Comparison of ENCODE assay signal across 8 cellular contexts in the genomic region with DNA sequence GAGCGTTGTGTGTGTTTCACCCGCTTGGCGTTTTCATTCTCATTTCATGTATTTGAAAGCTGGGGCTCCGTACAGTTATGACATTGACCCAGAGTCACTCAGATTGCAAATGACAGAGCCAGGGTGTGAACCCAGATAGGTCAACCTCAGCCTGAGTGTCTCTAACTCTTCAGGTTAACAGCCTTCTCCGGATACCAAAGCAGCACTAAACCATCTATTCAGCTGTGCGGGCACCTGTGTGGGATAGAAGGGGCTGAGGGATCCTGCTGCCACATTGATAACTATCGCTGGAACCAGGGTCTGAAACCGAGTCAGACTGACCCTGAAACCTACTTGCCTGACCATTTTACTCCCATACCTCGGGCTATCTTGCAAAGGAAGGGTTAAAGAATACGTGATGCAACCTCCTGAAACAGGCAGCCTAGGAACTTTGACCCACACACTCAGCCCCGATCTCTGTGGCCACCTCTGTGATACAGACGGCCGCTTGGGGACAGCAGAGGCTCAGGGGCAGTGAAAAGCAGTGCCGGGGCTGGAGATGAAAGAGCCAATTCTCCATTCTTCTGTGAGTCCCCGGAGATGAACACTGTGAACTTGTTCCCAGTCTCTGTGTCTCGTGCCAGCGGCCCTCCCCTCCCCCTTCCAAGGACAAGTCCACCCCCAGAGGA.
DNase-seq lines count a peak whose midpoint lies in the region; ATAC-seq and TF ChIP-seq lines count a peak whose summit lies in the region.

No MANE protein-coding gene starts in this region.

- ATAC-seq in activated naive CD8-positive, alpha-beta T cell treated with anti-CD3 and anti-CD28 coated beads, Interleukin-2, amount 10 ng/mL, durations not matched to agents 7 days and 5 days (ENCODE audit: low read depth): peak; percentile 33
- ATAC-seq in left ventricle myocardium superior (peak; percentile 97), GM19463 (IDR thresholded peaks at IDR 0.05; ENCODE audit: unreplicated experiment) (no peak), HG02970 (IDR thresholded peaks at IDR 0.05; ENCODE audit: low FRiP score, unreplicated experiment) (no peak)

- POLR2A ChIA-PET in activated naive CD8-positive, alpha-beta T cell treated with anti-CD3 and anti-CD28 coated beads, Interleukin-2, amount 10 ng/mL, durations not matched to agents 7 days and 5 days (lab: Charles Lee): no interaction called here

- H3K36me3 Mint-ChIP-seq in activated naive CD8-positive, alpha-beta T cell treated with anti-CD3 and anti-CD28 coated beads, Interleukin-2, amount 10 ng/mL, durations not matched to agents 7 days and 5 days: no peaks in the 10 kb centered on the region

- intact Hi-C loops in left ventricle myocardium superior (cut with micrococcal nuclease): loop anchor here (5.0 kb wide), 1 partner anchor 236 kb away; no protein-coding TSS in a partner anchor

- H3K27me3 Mint-ChIP-seq in activated naive CD8-positive, alpha-beta T cell treated with anti-CD3 and anti-CD28 coated beads, Interleukin-2, amount 10 ng/mL, durations not matched to agents 7 days and 5 days: peaks cover 6% of the 10 kb centered on the region

- H3K27me3 ChIP-seq in HL-60 (ENCODE audit: insufficient read depth, poor library complexity, severe bottlenecking): no peaks in the 10 kb centered on the region

- H3K4me3 ChIP-seq in HL-60 (replicated peaks; ENCODE audit: insufficient read depth, low read length) (no peak overlapping the region), retinal pigment epithelial cell (ENCODE audit: low read length) (no peak overlapping the region)

- H3K4me3 Mint-ChIP-seq in activated naive CD8-positive, alpha-beta T cell treated with anti-CD3 and anti-CD28 coated beads, Interleukin-2, amount 10 ng/mL, durations not matched to agents 7 days and 5 days: no peak overlapping the region

- H3K4me1 Mint-ChIP-seq in activated naive CD8-positive, alpha-beta T cell treated with anti-CD3 and anti-CD28 coated beads, Interleukin-2, amount 10 ng/mL, durations not matched to agents 7 days and 5 days: no peaks in the 10 kb centered on the region

- H3K27ac ChIP-seq in HL-60 (replicated peaks): no peak overlapping the region

- TF ChIP-seq CTCF in HL-60 (IDR thresholded peaks at IDR 0.05; ENCODE audit: insufficient read depth, low read length) (peak; percentile 39), retinal pigment epithelial cell (conservative IDR thresholded peaks at IDR 0.05; ENCODE audit: low read depth, low read length) (peak; percentile 85)

- H3K27ac Mint-ChIP-seq in activated naive CD8-positive, alpha-beta T cell treated with anti-CD3 and anti-CD28 coated beads, Interleukin-2, amount 10 ng/mL, durations not matched to agents 7 days and 5 days: no peak overlapping the region

- H3K9me3 Mint-ChIP-seq in activated naive CD8-positive, alpha-beta T cell treated with anti-CD3 and anti-CD28 coated beads, Interleukin-2, amount 10 ng/mL, durations not matched to agents 7 days and 5 days: no peaks in the 10 kb centered on the region

- DNase-seq in Ammon's horn (ENCODE audit: low spot score) (peak; percentile 97), HL-60 (ENCODE audit: low read depth in 1 of 2, low spot score in 1 of 2) (peak; percentile 4 to 71), left ventricle myocardium superior (peak; percentile 87), retinal pigment epithelial cell (ENCODE audit: low read depth) (no peak)
- DNase-seq in activated naive CD8-positive, alpha-beta T cell treated with anti-CD3 and anti-CD28 coated beads, Interleukin-2, amount 10 ng/mL, durations not matched to agents 7 days and 5 days: no peak
- no peak for DNase-seq in activated naive CD4-positive, alpha-beta T cell (lab: John Stamatoyannopoulos, UW)

Comparison
In these comparisons a context has a peak if more than half of its experiments do, and no peak if none do; other contexts are left out.
1. DNase-seq: peak in Ammon's horn (single experiment), HL-60 (2 of 2) and left ventricle myocardium superior (single experiment); none in activated naive CD8-positive, alpha-beta T cell treated with anti-CD3 and anti-CD28 coated beads, Interleukin-2, amount 10 ng/mL, durations not matched to agents 7 days and 5 days (single experiment), retinal pigment epithelial cell (single experiment) and activated naive CD4-positive, alpha-beta T cell (0 of 4).
2. ATAC-seq: peak in activated naive CD8-positive, alpha-beta T cell treated with anti-CD3 and anti-CD28 coated beads, Interleukin-2, amount 10 ng/mL, durations not matched to agents 7 days and 5 days (single experiment) and left ventricle myocardium superior (single experiment); none in GM19463 (single experiment) and HG02970 (single experiment).